In genomic region chr2:191920502-191920901, GRCh38 we compare ENCODE assay signal across 27 cellular contexts.
"Had no signal": no experiment of that assay in that cellular context is flagged by ENCODE, and none has a peak within 500 bp of the region (broad histone marks: within the 10 kb centered on the region; RNA-seq: fewer than 3 reads in every experiment).

No MANE protein-coding gene starts in this region.

- H3K36me3 ChIP-seq: colonic mucosa, esophagus muscularis mucosa, esophagus squamous epithelium, gastrocnemius medialis, gastroesophageal sphincter, heart left ventricle, heart right ventricle had no signal

- H3K4me3 ChIP-seq: colonic mucosa, coronary artery, dorsolateral prefrontal cortex, esophagus muscularis mucosa, esophagus squamous epithelium, gastrocnemius medialis, gastroesophageal sphincter, heart left ventricle, heart right ventricle had no signal

- H3K27ac ChIP-seq: colonic mucosa, coronary artery, dorsolateral prefrontal cortex, epithelial cell of prostate, esophagus muscularis mucosa, esophagus squamous epithelium, foreskin keratinocyte, gastrocnemius medialis, gastroesophageal sphincter, heart left ventricle, heart right ventricle had no signal

- H3K9me3 ChIP-seq: colonic mucosa, esophagus muscularis mucosa, esophagus squamous epithelium, gastrocnemius medialis, gastroesophageal sphincter, heart left ventricle, heart right ventricle had no signal

- H3K27me3 ChIP-seq: colonic mucosa, esophagus muscularis mucosa, esophagus squamous epithelium, foreskin keratinocyte, gastroesophageal sphincter, heart left ventricle, heart right ventricle had no signal

- FAIRE-seq: colon, endometrium, endothelial cell of umbilical vein, frontal cortex had no signal

- DNase-seq: colonic mucosa; cortex of kidney; dermis blood vessel endothelial cell; dorsolateral prefrontal cortex; effector CD4-positive, alpha-beta T cell; effector CD8-positive, alpha-beta T cell; effector memory CD4-positive, alpha-beta T cell; effector memory CD8-positive, alpha-beta T cell; endodermal cell; erythroblast; esophagus squamous epithelium; foreskin fibroblast; foreskin keratinocyte; foreskin melanocyte; gastrocnemius medialis; glutamatergic neuron; head of caudate nucleus; heart left ventricle; heart right ventricle had no signal
